Comparison of ENCODE assay signal across 11 cellular contexts in genomic region chr1:21291184-21291583, GRCh38. TPM values are rescaled to one million over a fixed set of nuclear protein-coding genes. Genes with fewer than 3 reads are reported as not detected.
DNase-seq lines count a peak whose midpoint lies in the region; ATAC-seq and TF ChIP-seq lines count a peak whose summit lies in the region.
"Had no signal": no experiment of that assay in that cellular context is flagged by ENCODE, and none has a peak within 500 bp of the region (broad histone marks: within the 10 kb centered on the region; RNA-seq: fewer than 3 reads in every experiment).

No MANE protein-coding gene starts in this region.

- no peak overlapping the region for H3K9ac ChIP-seq in iPS-15b (ENCODE audit: low read depth, low read length)

- H3K36me3 Mint-ChIP-seq in activated naive CD4-positive, alpha-beta T cell treated with anti-CD3 and anti-CD28 coated beads for 36 hours (ENCODE audit: low read depth): peaks cover 22% of the 10 kb centered on the region

- peak overlapping the region; percentile 99 for H3K27ac Mint-ChIP-seq in activated naive CD4-positive, alpha-beta T cell treated with anti-CD3 and anti-CD28 coated beads for 36 hours

- no peaks in the 10 kb centered on the region for H3K27me3 ChIP-seq in WERI-Rb-1 (ENCODE audit: insufficient read depth, low read depth, severe bottlenecking)
- no peaks in the 10 kb centered on the region for H3K27me3 ChIP-seq in iPS-15b (ENCODE audit: control insufficient read depth, insufficient read depth, low read length)
- H3K27me3 ChIP-seq in testis: no peaks in the 10 kb centered on the region

- no peaks in the 10 kb centered on the region for H3K27me3 Mint-ChIP-seq in activated naive CD4-positive, alpha-beta T cell treated with anti-CD3 and anti-CD28 coated beads for 36 hours (ENCODE audit: low read depth)

- peaks cover 75% of the 10 kb centered on the region for H3K4me1 Mint-ChIP-seq in activated naive CD4-positive, alpha-beta T cell treated with anti-CD3 and anti-CD28 coated beads for 36 hours (ENCODE audit: low read depth)

- intact Hi-C loops in activated naive CD4-positive, alpha-beta T cell treated with anti-CD3 and anti-CD28 coated beads for 36 hours (cut with micrococcal nuclease): loop anchor here (10.0 kb wide), 1 partner anchor 1106 kb away; the partner anchor contains the start of genes PLA2G2C and UBXN10
- intact Hi-C loops in testis (cut with DNase I; ENCODE audit: low total_unique reads): no loop called here

- H3K4me3 ChIP-seq in WERI-Rb-1 (ENCODE audit: low read depth, low read length) (peak overlapping the region; percentile 81), iPS-15b (ENCODE audit: low read depth, low read length) (peak overlapping the region; percentile 59), testis (no peak overlapping the region)

- H3K9me3 ChIP-seq in WERI-Rb-1 (ENCODE audit: severe bottlenecking) (no peaks in the 10 kb centered on the region), iPS-15b (ENCODE audit: control insufficient read depth, insufficient read depth, low read length) (no peaks in the 10 kb centered on the region), testis (no peaks in the 10 kb centered on the region)

- H3K36me3 ChIP-seq in WERI-Rb-1 (no peaks in the 10 kb centered on the region), iPS-15b (ENCODE audit: control insufficient read depth, insufficient read depth, low read length) (no peaks in the 10 kb centered on the region), testis (ENCODE audit: low read depth, missing control alignments) (no peaks in the 10 kb centered on the region)

- CTCF ChIA-PET in activated naive CD4-positive, alpha-beta T cell treated with anti-CD3 and anti-CD28 coated beads for 36 hours (lab: Charles Lee): interaction anchor here (0.6 to 5.7 kb wide), 6 partner anchors 10 to 75 kb away, joined by 3 to 41 read pairs (median 4); no protein-coding TSS in a partner anchor

- no peak for TF ChIP-seq POLR2A in testis (IDR thresholded peaks at IDR 0.05)

- H3K27ac ChIP-seq in WERI-Rb-1 (peak overlapping the region; percentile 76), testis (peak overlapping the region; percentile 73 to 86)

- 82 to 85% methylated on average over 6 to 8 of the region's 8 CpGs for WGBS in testis, 2 donors

- H3K4me1 ChIP-seq in iPS-15b (ENCODE audit: control insufficient read depth, insufficient read depth, low read length) (no peaks in the 10 kb centered on the region), testis (peaks cover 48% of the 10 kb centered on the region)

- TF ChIP-seq CTCF in WERI-Rb-1 (IDR thresholded peaks at IDR 0.05; ENCODE audit: low read depth, low read length) (no peak), testis (IDR thresholded peaks at IDR 0.05) (no peak)

- H3K9me3 Mint-ChIP-seq in activated naive CD4-positive, alpha-beta T cell treated with anti-CD3 and anti-CD28 coated beads for 36 hours: no peaks in the 10 kb centered on the region

- peak overlapping the region; percentile 91 for H3K4me3 Mint-ChIP-seq in activated naive CD4-positive, alpha-beta T cell treated with anti-CD3 and anti-CD28 coated beads for 36 hours

- ATAC-seq in HG03439 (IDR thresholded peaks at IDR 0.05; ENCODE audit: unreplicated experiment) (no peak), GM19351 (IDR thresholded peaks at IDR 0.05; ENCODE audit: unreplicated experiment) (no peak), HG02678 (IDR thresholded peaks at IDR 0.05; ENCODE audit: unreplicated experiment) (no peak)
- ATAC-seq: esophagus mucosa had no signal

- DNase-seq in activated naive CD4-positive, alpha-beta T cell treated with anti-CD3 and anti-CD28 coated beads for 36 hours: no peak
- DNase-seq in activated naive CD4-positive, alpha-beta T cell (lab: John Stamatoyannopoulos, UW): no peak
- DNase-seq in WERI-Rb-1 (peak; percentile 39), testis (no peak)
- DNase-seq: HCEC 1CT, NCI-H2081 had no signal

RNA-seq across cellular contexts. Expression of gene ECE1, which starts 0.9 kb away (rescaled TPM):
- 100 to 1,000 TPM; 160 to 166 TPM for total RNA-seq in activated naive CD4-positive, alpha-beta T cell treated with anti-CD3 and anti-CD28 coated beads for 36 hours
- 100 to 1,000 TPM in 1 of 2 donors, 10 to 100 TPM in 1; 96.4 to 101 TPM for total RNA-seq in testis
- 66.1 TPM for polyA plus RNA-seq in testis (ENCODE audit: insufficient read depth, low read depth, low replicate concordance)

Comparison
In these comparisons a context has a peak if more than half of its experiments do, and no peak if none do; other contexts are left out.
1. H3K4me3 ChIP-seq: peak in WERI-Rb-1 (single experiment) and iPS-15b (single experiment); none in testis (0 of 2).